In genomic region chr9:69120380-69121154, GRCh38 we compare ENCODE assay signal across 8 cellular contexts. TPM values are rescaled to one million over a fixed set of nuclear protein-coding genes. Genes with fewer than 3 reads are reported as not detected.
DNase-seq lines count a peak whose midpoint lies in the region; ATAC-seq and TF ChIP-seq lines count a peak whose summit lies in the region.

No MANE protein-coding gene starts in this region.

- intact Hi-C loops in activated CD8-positive, alpha-beta T cell treated with anti-CD3 and anti-CD28 coated beads for 36 hours (cut with micrococcal nuclease) = loop anchor here (2.0 kb wide), 1 partner anchor 20 kb away; no protein-coding TSS in a partner anchor
- intact Hi-C loops in left cardiac atrium (cut with DNase I) = no loop called here

- H3K4me1 ChIP-seq in ES-I3 (ENCODE audit: insufficient read depth, low read length) = no peaks in the 10 kb centered on the region

- peak overlapping the region; percentile 50 for H3K4me3 ChIP-seq in Jurkat, Clone E6-1 (ENCODE audit: low read length)

- no peaks in the 10 kb centered on the region for H3K36me3 Mint-ChIP-seq in activated CD8-positive, alpha-beta T cell treated with anti-CD3 and anti-CD28 coated beads for 36 hours (ENCODE audit: low read depth)
- H3K36me3 Mint-ChIP-seq in progenitor cell of endocrine pancreas (ENCODE audit: insufficient read depth) = peaks cover 4% of the 10 kb centered on the region

- H3K9ac ChIP-seq in ES-I3 (ENCODE audit: low read depth, low read length) = peak overlapping the region; percentile 99

- no peaks in the 10 kb centered on the region for H3K9me3 ChIP-seq in ES-I3 (ENCODE audit: control insufficient read depth, insufficient read depth, low read length)

- peak; percentile 70 for ATAC-seq in activated CD8-positive, alpha-beta T cell treated with anti-CD3 and anti-CD28 coated beads for 36 hours
- ATAC-seq in left cardiac atrium = peak; percentile 23 to 54

- peaks cover 16% of the 10 kb centered on the region for H3K4me1 Mint-ChIP-seq in activated CD8-positive, alpha-beta T cell treated with anti-CD3 and anti-CD28 coated beads for 36 hours (ENCODE audit: low read depth)
- H3K4me1 Mint-ChIP-seq in progenitor cell of endocrine pancreas (ENCODE audit: low read depth) = peaks cover 18% of the 10 kb centered on the region

- peak overlapping the region; percentile 34 for H3K27ac Mint-ChIP-seq in activated CD8-positive, alpha-beta T cell treated with anti-CD3 and anti-CD28 coated beads for 36 hours
- peak overlapping the region; percentile 100 for H3K27ac Mint-ChIP-seq in progenitor cell of endocrine pancreas

- no peaks in the 10 kb centered on the region for H3K9me3 Mint-ChIP-seq in activated CD8-positive, alpha-beta T cell treated with anti-CD3 and anti-CD28 coated beads for 36 hours
- H3K9me3 Mint-ChIP-seq in progenitor cell of endocrine pancreas (ENCODE audit: low read depth) = no peaks in the 10 kb centered on the region

- DNase-seq in Jurkat, Clone E6-1 (ENCODE audit: low read depth, low spot score) = no peak
- DNase-seq in activated CD8-positive, alpha-beta T cell treated with anti-CD3 and anti-CD28 coated beads for 36 hours = peak; percentile 42
- DNase-seq in left cardiac atrium = peak; percentile 34
- DNase-seq in progenitor cell of endocrine pancreas (ENCODE audit: low spot score, unreplicated experiment) = peak; percentile 82
- DNase-seq in NK-92 treated with Interleukin-12 subunit alpha and Interleukin-12 subunit beta, amount 100 ng/mL, for 24 hours (lab: John Stamatoyannopoulos, UW) = no peak
- DNase-seq in effector CD4-positive, alpha-beta T cell = no peak
- no peak for DNase-seq in NCI-H2227 (lab: John Stamatoyannopoulos, UW; ENCODE audit: unreplicated experiment)

- POLR2A ChIA-PET in activated CD8-positive, alpha-beta T cell treated with anti-CD3 and anti-CD28 coated beads for 36 hours (lab: Charles Lee) = interaction anchor here (0.5 kb wide), 1 partner anchor 662 kb away, joined by 3 read pairs; no protein-coding TSS in a partner anchor

- no peak for TF ChIP-seq CTCF in activated CD8-positive, alpha-beta T cell treated with anti-CD3 and anti-CD28 coated beads for 36 hours (IDR thresholded peaks at IDR 0.05)
- no peak for TF ChIP-seq CTCF in progenitor cell of endocrine pancreas (IDR thresholded peaks at IDR 0.05; ENCODE audit: unreplicated experiment)

- peak overlapping the region; percentile 64 for H3K4me3 Mint-ChIP-seq in activated CD8-positive, alpha-beta T cell treated with anti-CD3 and anti-CD28 coated beads for 36 hours
- H3K4me3 Mint-ChIP-seq in progenitor cell of endocrine pancreas (ENCODE audit: low read depth) = peak overlapping the region; percentile 84

- H3K27me3 Mint-ChIP-seq in activated CD8-positive, alpha-beta T cell treated with anti-CD3 and anti-CD28 coated beads for 36 hours = peaks cover 9% of the 10 kb centered on the region
- H3K27me3 Mint-ChIP-seq in progenitor cell of endocrine pancreas = no peaks in the 10 kb centered on the region

- no peaks in the 10 kb centered on the region for H3K36me3 ChIP-seq in ES-I3 (ENCODE audit: insufficient read depth, low read length)

- CTCF ChIA-PET in activated CD8-positive, alpha-beta T cell treated with anti-CD3 and anti-CD28 coated beads for 36 hours (lab: Charles Lee) = interaction anchor here (0.8 kb wide), 1 partner anchor 73 kb away, joined by 4 read pairs; no protein-coding TSS in a partner anchor

RNA-seq across cellular contexts. Expression of gene TJP2, which starts 53.5 kb away (rescaled TPM):
- 26.2 TPM for polyA plus RNA-seq in Jurkat, Clone E6-1 (2012; ENCODE audit: insufficient read depth, insufficient read length)
- 1 to 10 TPM; 3.7 to 3.9 TPM for total RNA-seq in activated CD8-positive, alpha-beta T cell treated with anti-CD3 and anti-CD28 coated beads for 36 hours
- total RNA-seq in left cardiac atrium = 10 to 100 TPM; 46.2 to 51.6 TPM
- total RNA-seq in progenitor cell of endocrine pancreas = 234 and 254 TPM in 2 replicates

Comparison
In these comparisons a context has a peak if more than half of its experiments do, and no peak if none do; other contexts are left out.
1. DNase-seq: peak in activated CD8-positive, alpha-beta T cell treated with anti-CD3 and anti-CD28 coated beads for 36 hours (single experiment), left cardiac atrium (single experiment) and progenitor cell of endocrine pancreas (single experiment); none in Jurkat, Clone E6-1 (single experiment), NK-92 treated with Interleukin-12 subunit alpha and Interleukin-12 subunit beta, amount 100 ng/mL, for 24 hours (single experiment), effector CD4-positive, alpha-beta T cell (single experiment) and NCI-H2227 (single experiment).
2. RNA of gene TJP2, which starts 53.5 kb away (total RNA-seq): 234 to 254 TPM in progenitor cell of endocrine pancreas and 46.2 to 51.6 TPM in left cardiac atrium; 3.7 to 3.9 TPM in activated CD8-positive, alpha-beta T cell treated with anti-CD3 and anti-CD28 coated beads for 36 hours; every median in the first group is over 4 times any median in the second.